ENCODE assay signal across 1 cellular context in the genomic region with DNA sequence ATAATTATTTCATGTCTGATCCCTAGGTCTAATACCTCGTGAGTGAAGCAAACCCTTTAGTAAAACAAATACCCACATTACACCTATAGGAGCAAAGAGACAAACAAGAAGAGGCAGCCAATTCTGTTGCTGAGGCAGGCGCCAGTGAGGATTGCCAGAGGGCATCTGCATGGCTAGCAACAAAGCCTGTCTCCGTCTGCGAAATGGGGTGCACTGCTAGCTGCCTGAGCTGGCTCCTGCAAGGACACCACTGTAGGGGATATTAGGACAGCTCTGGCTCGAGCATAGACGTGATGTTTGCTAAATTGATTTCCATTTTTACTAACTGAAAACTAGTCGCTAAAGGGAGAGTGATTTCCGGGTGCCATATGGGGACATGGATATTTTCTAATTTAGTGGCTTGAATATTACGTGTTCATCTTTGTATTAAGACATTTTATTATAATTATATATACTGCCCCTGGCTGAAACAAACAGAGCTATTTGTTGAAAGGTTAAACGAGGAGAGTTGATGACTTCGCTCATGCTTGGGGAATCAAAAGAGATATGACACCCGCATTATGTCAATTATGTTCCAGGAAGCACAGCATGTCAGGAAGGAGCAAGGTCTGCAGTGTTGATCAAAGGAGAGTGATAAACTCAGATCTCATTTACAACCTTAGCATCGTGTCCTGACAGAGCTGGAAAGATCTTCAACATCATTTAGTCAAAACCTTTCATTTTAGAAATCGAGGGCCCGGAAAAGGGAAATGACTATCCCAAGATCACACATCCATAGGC.
TF ChIP-seq lines count a peak whose summit lies in the region.

No MANE protein-coding gene starts in this region.

TF ChIP-seq in SK-N-SH, 30 proteins besides CTCF, POLR2A, EP300 and RAD21 (continued from another document):
- TF ChIP-seq, protein P1, sequence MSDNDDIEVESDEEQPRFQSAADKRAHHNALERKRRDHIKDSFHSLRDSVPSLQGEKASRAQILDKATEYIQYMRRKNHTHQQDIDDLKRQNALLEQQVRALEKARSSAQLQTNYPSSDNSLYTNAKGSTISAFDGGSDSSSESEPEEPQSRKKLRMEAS (IDR thresholded peaks at IDR 0.05; ENCODE audit: low read depth) = no peak
- TF ChIP-seq JUND (IDR thresholded peaks at IDR 0.05) = no peak
- no peak for TF ChIP-seq RXRA (IDR thresholded peaks at IDR 0.05; ENCODE audit: borderline replicate concordance, low read depth)
- no peak for TF ChIP-seq EZH2phosphoT487 (IDR thresholded peaks at IDR 0.05; ENCODE audit: borderline replicate concordance, low read depth)
- TF ChIP-seq GATA2 (CRISPR knock-in tag; IDR thresholded peaks at IDR 0.05) = peak; percentile 68
- TF ChIP-seq, protein P2, sequence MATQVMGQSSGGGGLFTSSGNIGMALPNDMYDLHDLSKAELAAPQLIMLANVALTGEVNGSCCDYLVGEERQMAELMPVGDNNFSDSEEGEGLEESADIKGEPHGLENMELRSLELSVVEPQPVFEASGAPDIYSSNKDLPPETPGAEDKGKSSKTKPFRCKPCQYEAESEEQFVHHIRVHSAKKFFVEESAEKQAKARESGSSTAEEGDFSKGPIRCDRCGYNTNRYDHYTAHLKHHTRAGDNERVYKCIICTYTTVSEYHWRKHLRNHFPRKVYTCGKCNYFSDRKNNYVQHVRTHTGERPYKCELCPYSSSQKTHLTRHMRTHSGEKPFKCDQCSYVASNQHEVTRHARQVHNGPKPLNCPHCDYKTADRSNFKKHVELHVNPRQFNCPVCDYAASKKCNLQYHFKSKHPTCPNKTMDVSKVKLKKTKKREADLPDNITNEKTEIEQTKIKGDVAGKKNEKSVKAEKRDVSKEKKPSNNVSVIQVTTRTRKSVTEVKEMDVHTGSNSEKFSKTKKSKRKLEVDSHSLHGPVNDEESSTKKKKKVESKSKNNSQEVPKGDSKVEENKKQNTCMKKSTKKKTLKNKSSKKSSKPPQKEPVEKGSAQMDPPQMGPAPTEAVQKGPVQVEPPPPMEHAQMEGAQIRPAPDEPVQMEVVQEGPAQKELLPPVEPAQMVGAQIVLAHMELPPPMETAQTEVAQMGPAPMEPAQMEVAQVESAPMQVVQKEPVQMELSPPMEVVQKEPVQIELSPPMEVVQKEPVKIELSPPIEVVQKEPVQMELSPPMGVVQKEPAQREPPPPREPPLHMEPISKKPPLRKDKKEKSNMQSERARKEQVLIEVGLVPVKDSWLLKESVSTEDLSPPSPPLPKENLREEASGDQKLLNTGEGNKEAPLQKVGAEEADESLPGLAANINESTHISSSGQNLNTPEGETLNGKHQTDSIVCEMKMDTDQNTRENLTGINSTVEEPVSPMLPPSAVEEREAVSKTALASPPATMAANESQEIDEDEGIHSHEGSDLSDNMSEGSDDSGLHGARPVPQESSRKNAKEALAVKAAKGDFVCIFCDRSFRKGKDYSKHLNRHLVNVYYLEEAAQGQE (IDR thresholded peaks at IDR 0.05; ENCODE audit: low read depth, low read length) = no peak
- no peak for TF ChIP-seq RFX5 (IDR thresholded peaks at IDR 0.05; ENCODE audit: low read length)
- TF ChIP-seq, protein P3, sequence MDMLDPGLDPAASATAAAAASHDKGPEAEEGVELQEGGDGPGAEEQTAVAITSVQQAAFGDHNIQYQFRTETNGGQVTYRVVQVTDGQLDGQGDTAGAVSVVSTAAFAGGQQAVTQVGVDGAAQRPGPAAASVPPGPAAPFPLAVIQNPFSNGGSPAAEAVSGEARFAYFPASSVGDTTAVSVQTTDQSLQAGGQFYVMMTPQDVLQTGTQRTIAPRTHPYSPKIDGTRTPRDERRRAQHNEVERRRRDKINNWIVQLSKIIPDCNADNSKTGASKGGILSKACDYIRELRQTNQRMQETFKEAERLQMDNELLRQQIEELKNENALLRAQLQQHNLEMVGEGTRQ (IDR thresholded peaks at IDR 0.05; ENCODE audit: borderline replicate concordance, low read depth, low read length) = no peak
